Comparison of ENCODE assay signal across 24 cellular contexts in the genomic region with DNA sequence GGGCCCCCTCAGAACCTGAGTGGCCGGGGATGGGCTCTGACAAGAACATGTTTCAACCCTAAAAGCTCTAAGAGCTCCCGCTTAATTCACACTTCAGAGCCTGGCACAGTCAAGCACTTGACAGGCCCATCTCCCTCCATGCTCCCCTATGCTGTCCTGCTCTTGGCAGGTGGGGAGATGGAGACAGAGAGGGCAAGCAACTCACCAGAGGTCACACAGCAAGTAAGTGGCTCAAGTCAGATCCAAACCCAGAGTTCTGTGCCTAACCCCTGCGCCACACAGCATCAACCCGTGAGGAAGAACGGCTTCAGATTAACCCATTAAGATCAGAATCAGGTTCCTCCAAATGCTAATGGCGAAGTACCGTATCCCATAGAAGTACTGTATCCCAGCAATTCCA. TPM values are rescaled to one million over a fixed set of nuclear protein-coding genes. Genes with fewer than 3 reads are reported as not detected.
"Had no signal": no experiment of that assay in that cellular context is flagged by ENCODE, and none has a peak within 500 bp of the region (broad histone marks: within the 10 kb centered on the region; RNA-seq: fewer than 3 reads in every experiment).

No MANE protein-coding gene starts in this region.

- H3K4me2 ChIP-seq: KMS-11, SK-N-SH had no signal

- H3K9ac ChIP-seq: KMS-11, SK-N-SH had no signal

- ATAC-seq: T-cell had no signal

- FAIRE-seq: RCC 7860 had no signal

- H3K9me3 ChIP-seq: SK-N-SH had no signal

- H3K27ac ChIP-seq: KMS-11 had no signal

- DNase-seq: IMR-90, Kasumi-1, MM.1S, NCI-H1092 treated with DMSO at 0.1 percent for 48 hours, NCI-H1436, NCI-H187, NCI-H2029, NCI-H2081 treated with DMSO at 0.1 percent for 48 hours, NCI-H226, NCI-H446, NCI-H510A, NCI-H524 treated with DMSO at 0.1 percent for 48 hours, NCI-H69, NCI-H774, RPMI8226, SHP77, SK-N-SH, SW 1271, T-cell had no signal

RNA-seq across cellular contexts. Expression of a gene that starts 36.4 kb away (rescaled TPM):
- total RNA-seq: HT-29, IMR-90, M059J, SK-MEL-5, T-cell had no signal

RNA-seq across cellular contexts. Expression of a gene that starts 38.2 kb away (rescaled TPM):
- total RNA-seq: HT-29, IMR-90, T-cell had no signal
- polyA plus RNA-seq: IMR-90, SK-N-SH had no signal
